Comparison of ENCODE assay signal across 8 cellular contexts in genomic region chr1:74504125-74505065, GRCh38. TPM values are rescaled to one million over a fixed set of nuclear protein-coding genes. Genes with fewer than 3 reads are reported as not detected.
DNase-seq lines count a peak whose midpoint lies in the region; ATAC-seq, FAIRE-seq and TF ChIP-seq lines count a peak whose summit lies in the region.

No MANE protein-coding gene starts in this region.

- peak; percentile 92 for ATAC-seq in HG02623 (IDR thresholded peaks at IDR 0.05; ENCODE audit: unreplicated experiment)

- no peaks in the 10 kb centered on the region for H3K36me3 ChIP-seq in mammary epithelial cell (ENCODE audit: insufficient read depth, low read length)

- no peaks in the 10 kb centered on the region for H3K4me1 ChIP-seq in mammary epithelial cell (ENCODE audit: insufficient read depth, low read length)

- TF ChIP-seq POLR2A in GM12891 (IDR thresholded peaks at IDR 0.05; ENCODE audit: low read depth, low read length), result no peak

- H2AFZ ChIP-seq in mammary epithelial cell (ENCODE audit: low read depth, low read length), result no peak overlapping the region

- no peak overlapping the region for H3K9ac ChIP-seq in mammary epithelial cell (ENCODE audit: insufficient read depth, low read length)

- peak; percentile 89 to 93 for TF ChIP-seq CTCF in mammary epithelial cell (conservative IDR thresholded peaks at IDR 0.05 in 1 of 2, IDR thresholded peaks at IDR 0.05 in 1 of 2; ENCODE audit: extremely low read depth in 1 of 2, insufficient read depth in 1 of 2, low read depth in 1 of 2, low read length in 2 of 2)

- H3K27ac ChIP-seq in mammary epithelial cell (ENCODE audit: insufficient read depth, low read depth, low read length), result no peak overlapping the region

- intact Hi-C loops in mammary epithelial cell (cut with micrococcal nuclease), result no loop called here

- dilution Hi-C loops in mammary epithelial cell (cut with HindIII; ENCODE audit: low sequenced_read_pairs), result no loop called here

- no peaks in the 10 kb centered on the region for H4K20me1 ChIP-seq in mammary epithelial cell (ENCODE audit: insufficient read depth, low read length)

- FAIRE-seq in A204.1 (lab: Jason Lieb, UNC), result peak; percentile 51
- FAIRE-seq in GM12891 (lab: Jason Lieb, UNC), result peak; percentile 94

- 51% methylated on average over 19 of the region's 19 CpGs for WGBS in mammary epithelial cell (ENCODE audit: low coverage, missing lambda C conversion rate)

- H3K9me3 ChIP-seq in mammary epithelial cell (replicated peaks; ENCODE audit: insufficient read depth, low read length), result no peaks in the 10 kb centered on the region

- H3K4me2 ChIP-seq in mammary epithelial cell (ENCODE audit: insufficient read depth, low read depth, low read length), result no peak overlapping the region

- no peaks in the 10 kb centered on the region for H3K27me3 ChIP-seq in mammary epithelial cell (ENCODE audit: insufficient read depth, low read length)

- in situ Hi-C loops in mammary epithelial cell (cut with MboI; ENCODE audit: low sequenced_read_pairs in 2 of 2), result no loop called here

- no peak overlapping the region for H3K4me3 ChIP-seq in mammary epithelial cell (replicated peaks in 1 of 3; ENCODE audit: insufficient read depth in 1 of 3, low read depth in 2 of 3, low read length in 3 of 3)

- H3K79me2 ChIP-seq in mammary epithelial cell (ENCODE audit: insufficient read depth, low read length), result no peaks in the 10 kb centered on the region

- DNase-seq in GM12891 (ENCODE audit: insufficient read length, low spot score) (peak; percentile 9), NAMALWA (ENCODE audit: low spot score) (peak; percentile 68), SKM-1 treated with dmso at 0.1 percent for 144 hours (lab: John Stamatoyannopoulos, UW; ENCODE audit: unreplicated experiment) (peak; percentile 13), mammary epithelial cell (peak; percentile 19), kidney tubule cell (ENCODE audit: low spot score) (peak; percentile 55)
- DNase-seq in stimulated activated naive CD4-positive, alpha-beta T cell treated with Interleukin-2 at 50 U/mL for 16 hours (lab: John Stamatoyannopoulos, UW), result peak; percentile 5

- CTCF ChIA-PET in mammary epithelial cell (lab: Charles Lee; ENCODE audit: low non-redundant PET), result interaction anchor here (0.6 kb wide), 1 partner anchor 229 kb away, joined by 10 read pairs; no protein-coding TSS in a partner anchor

- no TSS peak for BruUV-seq in mammary epithelial cell (replicated peaks; lab: Mats Ljungman, UMichigan)

TF ChIP-seq in GM12891, 5 proteins besides CTCF, POLR2A, EP300 and RAD21:
- no peak for TF ChIP-seq POU2F2 (IDR thresholded peaks at IDR 0.05; ENCODE audit: low read depth, low read length)
- TF ChIP-seq TAF1 (IDR thresholded peaks at IDR 0.05; ENCODE audit: low read depth, low read length), result no peak
- TF ChIP-seq SPI1 (IDR thresholded peaks at IDR 0.05; ENCODE audit: low read depth, low read length), result no peak
- TF ChIP-seq PAX5 (IDR thresholded peaks at IDR 0.05; ENCODE audit: insufficient read depth, low read length, severe bottlenecking), result no peak
- TF ChIP-seq POLR2AphosphoS5 (IDR thresholded peaks at IDR 0.05; ENCODE audit: low read depth, low read length), result no peak

RNA-seq across cellular contexts. Expression of gene LRRC53, which starts 8.0 kb away (rescaled TPM):
- not detected for polyA plus RNA-seq in GM12891 (2012; ENCODE audit: low read depth, missing spikeins)
- total RNA-seq in mammary epithelial cell, result not detected
- polyA plus RNA-seq in mammary epithelial cell, result not detected
- not detected for polyA minus RNA-seq in mammary epithelial cell

Comparison
In these comparisons a context has a peak if more than half of its experiments do, and no peak if none do; other contexts are left out.
1. DNase-seq: peak in every context shown above with its lines; median percentile 68 in NAMALWA; 55 in kidney tubule cell; 19 in mammary epithelial cell; 13 in SKM-1 treated with dmso at 0.1 percent for 144 hours; 9 in GM12891; 5 in stimulated activated naive CD4-positive, alpha-beta T cell treated with Interleukin-2 at 50 U/mL for 16 hours.